Comparison of ENCODE assay signal across 23 cellular contexts in genomic region chr6:90328004-90328403, GRCh38. TPM values are rescaled to one million over a fixed set of nuclear protein-coding genes. Genes with fewer than 3 reads are reported as not detected.
DNase-seq lines count a peak whose midpoint lies in the region; ATAC-seq and TF ChIP-seq lines count a peak whose summit lies in the region.
"Had no signal": no experiment of that assay in that cellular context is flagged by ENCODE, and none has a peak within 500 bp of the region (broad histone marks: within the 10 kb centered on the region; RNA-seq: fewer than 3 reads in every experiment).

No MANE protein-coding gene starts in this region.

- TF ChIP-seq POLR2A in IMR-90 (IDR thresholded peaks at IDR 0.05; ENCODE audit: low read depth, low read length) (no peak), gastrocnemius medialis (IDR thresholded peaks at IDR 0.05) (no peak)

- H3K4me2 ChIP-seq in IMR-90 (ENCODE audit: low read depth, low read length): no peak overlapping the region

- H2BK20ac ChIP-seq in IMR-90 (ENCODE audit: low read depth, low read length): no peak overlapping the region

- no peak overlapping the region for H3K27ac Mint-ChIP-seq in glutamatergic neuron (ENCODE audit: unreplicated experiment)
- H3K27ac Mint-ChIP-seq: HFFc6, IgD-negative memory B cell had no signal

- intact Hi-C loops in IMR-90 (cut with micrococcal nuclease) (no loop called here), gastrocnemius medialis (cut with DNase I; ENCODE audit: low total_unique reads) (no loop called here)

- CTCF ChIA-PET in IMR-90 (lab: Yijun Ruan, JAX): no interaction called here

- H2AFZ ChIP-seq in IMR-90 (replicated peaks; ENCODE audit: low read length, poor library complexity): no peak overlapping the region

- H3K27ac ChIP-seq in IMR-90 (ENCODE audit: insufficient read depth, low read length): no peak overlapping the region
- no peak overlapping the region for H3K27ac ChIP-seq in foreskin keratinocyte
- no peak overlapping the region for H3K27ac ChIP-seq in gastrocnemius medialis
- H3K27ac ChIP-seq: coronary artery, right atrium auricular region, SJCRH30 had no signal

- dilution Hi-C loops in IMR-90 (cut with HindIII; ENCODE audit: low sequenced_read_pairs, unreplicated experiment): no loop called here

- POLR2A ChIA-PET in IMR-90 (lab: Charles Lee; ENCODE audit: unreplicated experiment): no interaction called here

- H3K9me1 ChIP-seq in IMR-90 (ENCODE audit: insufficient read depth, low read length): no peaks in the 10 kb centered on the region

- H3K4ac ChIP-seq in IMR-90 (ENCODE audit: low read depth, low read length): no peak overlapping the region

- no peak for TF ChIP-seq RAD21 in IMR-90 (IDR thresholded peaks at IDR 0.05; ENCODE audit: low read length)

- no CpG with 5 or more reads among the region's 1 CpG for WGBS in IMR-90 (ENCODE audit: extremely low coverage in 2 of 2, insufficient read length in 1 of 2), 2 experiments

- H3K27me3 Mint-ChIP-seq in glutamatergic neuron (ENCODE audit: unreplicated experiment): peaks cover 4% of the 10 kb centered on the region
- H3K27me3 Mint-ChIP-seq: activated CD4-positive, alpha-beta T cell treated with anti-CD3 and anti-CD28 coated beads for 36 hours; IgD-negative memory B cell had no signal

- H4K91ac ChIP-seq in IMR-90 (ENCODE audit: insufficient read depth, low read depth, low read length): no peak overlapping the region

- no peak overlapping the region for H3K18ac ChIP-seq in IMR-90 (ENCODE audit: low read depth, low read length)

- no peak overlapping the region for H4K8ac ChIP-seq in IMR-90 (ENCODE audit: low read depth in 2 of 2, low read length in 2 of 2)

- no peak overlapping the region for H3K56ac ChIP-seq in IMR-90 (ENCODE audit: extremely low read depth, insufficient read depth, low read length)

- no peak overlapping the region for H3K4me3 Mint-ChIP-seq in glutamatergic neuron (ENCODE audit: unreplicated experiment)
- H3K4me3 Mint-ChIP-seq: activated CD4-positive, alpha-beta T cell treated with anti-CD3 and anti-CD28 coated beads for 36 hours; HFFc6; IgD-negative memory B cell had no signal

- peak; percentile 40 for ATAC-seq in IMR-90 (ENCODE audit: low read depth)
- ATAC-seq in SK-N-SH treated with all-trans-retinoic acid at 6 μM for 48 hours: peak; percentile 86
- ATAC-seq in foreskin keratinocyte: peak; percentile 97
- ATAC-seq in GM19324 (IDR thresholded peaks at IDR 0.05; ENCODE audit: low FRiP score, unreplicated experiment): no peak
- no peak for ATAC-seq in gastrocnemius medialis
- ATAC-seq: activated CD4-positive, alpha-beta T cell treated with anti-CD3 and anti-CD28 coated beads for 36 hours; left colon; mucosa of descending colon had no signal

- no peaks in the 10 kb centered on the region for H3K4me1 ChIP-seq in IMR-90 (ENCODE audit: control insufficient read depth, insufficient read depth, low read length)
- no peaks in the 10 kb centered on the region for H3K4me1 ChIP-seq in foreskin keratinocyte
- H3K4me1 ChIP-seq in gastrocnemius medialis: peaks cover 0 to 3% of the 10 kb centered on the region in 2 donors
- H3K4me1 ChIP-seq: Caco-2, right atrium auricular region, SJCRH30 had no signal

- H4K20me1 ChIP-seq in IMR-90 (ENCODE audit: insufficient read depth, low read length): no peaks in the 10 kb centered on the region

- no peak overlapping the region for H2BK15ac ChIP-seq in IMR-90 (ENCODE audit: low read depth, low read length)

- no peak overlapping the region for H3K23ac ChIP-seq in IMR-90 (ENCODE audit: low read depth, low read length)

- H3K36me3 Mint-ChIP-seq in glutamatergic neuron (ENCODE audit: unreplicated experiment): peaks cover 8% of the 10 kb centered on the region

- no peak overlapping the region for H2AK5ac ChIP-seq in IMR-90 (ENCODE audit: low read depth, low read length)

- H3K9me3 Mint-ChIP-seq in glutamatergic neuron (ENCODE audit: unreplicated experiment): no peaks in the 10 kb centered on the region
- H3K9me3 Mint-ChIP-seq: HFFc6 had no signal

- H3K4me3 ChIP-seq in IMR-90 (ENCODE audit: insufficient read depth, low read depth, low read length) (no peak overlapping the region), gastrocnemius medialis (no peak overlapping the region)
- H3K4me3 ChIP-seq: coronary artery, mucosa of descending colon, right atrium auricular region, SJCRH30 had no signal

- H3K14ac ChIP-seq in IMR-90 (replicated peaks; ENCODE audit: low read depth, low read length): no peak overlapping the region

- in situ Hi-C loops in IMR-90 (cut with MboI; ENCODE audit: low sequenced_read_pairs): no loop called here
- in situ Hi-C loops in gastrocnemius medialis (cut with MboI; ENCODE audit: low sequenced_read_pairs in 4 of 4): no loop called here

- no peak overlapping the region for H2AK9ac ChIP-seq in IMR-90 (replicated peaks; ENCODE audit: low read depth, low read length, poor library complexity)

- BruUV-seq in IMR-90 (replicated peaks; lab: Mats Ljungman, UMichigan): no TSS peak

- no peaks in the 10 kb centered on the region for H3K9me3 ChIP-seq in IMR-90 (ENCODE audit: control insufficient read depth, insufficient read depth, low read length)
- no peaks in the 10 kb centered on the region for H3K9me3 ChIP-seq in gastrocnemius medialis
- H3K9me3 ChIP-seq: Caco-2, mucosa of descending colon, right atrium auricular region, SJCRH30 had no signal

- no peak overlapping the region for H4K5ac ChIP-seq in IMR-90 (ENCODE audit: low read depth, low read length)

- DNase-seq in AG08396 (ENCODE audit: low spot score) (peak; percentile 33), IMR-90 (peak; percentile 39), foreskin keratinocyte (peak; percentile 37 to 70), NCI-H2171 treated with DMSO at 0.1 percent for 48 hours (lab: John Stamatoyannopoulos, UW) (no peak), glutamatergic neuron (no peak), gastrocnemius medialis (no peak)
- DNase-seq: activated CD4-positive, alpha-beta T cell treated with anti-CD3 and anti-CD28 coated beads for 36 hours; activated gamma-delta T cell; anterior cingulate cortex; Caco-2; HFFc6; left colon; mucosa of descending colon; NCI-H1105; NCI-H2227 treated with DMSO at 0.1 percent for 48 hours; SJCRH30; substantia nigra; T1000 had no signal

- H3K36me3 ChIP-seq in IMR-90 (ENCODE audit: control insufficient read depth, insufficient read depth, low read length) (no peaks in the 10 kb centered on the region), gastrocnemius medialis (no peaks in the 10 kb centered on the region)
- H3K36me3 ChIP-seq: right atrium auricular region, SJCRH30 had no signal

- H3K79me1 ChIP-seq in IMR-90 (ENCODE audit: low read depth in 1 of 2, low read length in 2 of 2): no peaks in the 10 kb centered on the region

- no peak for TF ChIP-seq CTCF in IMR-90 (conservative IDR thresholded peaks at IDR 0.05; ENCODE audit: low read depth, low read length)
- TF ChIP-seq CTCF in foreskin keratinocyte (conservative IDR thresholded peaks at IDR 0.05): no peak
- TF ChIP-seq CTCF in glutamatergic neuron (IDR thresholded peaks at IDR 0.05; ENCODE audit: partially characterized antibody, unreplicated experiment): no peak
- TF ChIP-seq CTCF in gastrocnemius medialis (IDR thresholded peaks at IDR 0.05 in 4 of 5, conservative IDR thresholded peaks at IDR 0.05 in 1 of 5): no peak

- H2BK120ac ChIP-seq in IMR-90 (ENCODE audit: low read depth, low read length): no peak overlapping the region

- H3K27me3 ChIP-seq in IMR-90 (ENCODE audit: control insufficient read depth, insufficient read depth, low read length): no peaks in the 10 kb centered on the region
- H3K27me3 ChIP-seq in foreskin keratinocyte: no peaks in the 10 kb centered on the region
- H3K27me3 ChIP-seq in gastrocnemius medialis: no peaks in the 10 kb centered on the region
- H3K27me3 ChIP-seq: right atrium auricular region, SJCRH30 had no signal

- peaks cover 11% of the 10 kb centered on the region for H3K4me1 Mint-ChIP-seq in glutamatergic neuron (ENCODE audit: low read depth, unreplicated experiment)
- H3K4me1 Mint-ChIP-seq: IgD-negative memory B cell had no signal

- H3K9ac ChIP-seq in IMR-90 (ENCODE audit: low read depth, low read length): no peak overlapping the region

- no peak overlapping the region for H2BK5ac ChIP-seq in IMR-90 (ENCODE audit: low read depth, low read length, poor library complexity, severe bottlenecking)

TF ChIP-seq in IMR-90, 13 proteins besides CTCF, POLR2A, EP300 and RAD21:
- no peak for TF ChIP-seq CHD1 (IDR thresholded peaks at IDR 0.05; ENCODE audit: low read depth, low read length)
- no peak for TF ChIP-seq FOS (IDR thresholded peaks at IDR 0.05; ENCODE audit: low read depth, low read length)
- TF ChIP-seq RCOR1 (IDR thresholded peaks at IDR 0.05; ENCODE audit: insufficient replicate concordance, low read length): no peak
- no peak for TF ChIP-seq SMC3 (IDR thresholded peaks at IDR 0.05; ENCODE audit: low read depth, low read length)
- no peak for TF ChIP-seq RFX5 (IDR thresholded peaks at IDR 0.05; ENCODE audit: low read depth, low read length)
- TF ChIP-seq BHLHE40 (IDR thresholded peaks at IDR 0.05; ENCODE audit: low read depth, low read length): no peak
- TF ChIP-seq MAFK (IDR thresholded peaks at IDR 0.05; ENCODE audit: low read depth, low read length): no peak
- TF ChIP-seq MXI1 (IDR thresholded peaks at IDR 0.05; ENCODE audit: borderline replicate concordance, low read depth, low read length): no peak

TF ChIP-seq in SK-N-SH treated with all-trans-retinoic acid at 6 μM for 48 hours, 23 proteins besides CTCF, POLR2A, EP300 and RAD21:
- TF ChIP-seq ISL1 (CRISPR knock-in tag; IDR thresholded peaks at IDR 0.05) (peak; percentile 54; the same call in 1 of the 2 replicates), TCF4 (CRISPR knock-in tag; IDR thresholded peaks at IDR 0.05; ENCODE audit: borderline replicate concordance) (0 out of 2 replicates have a peak, but pooled peaks have one; percentile 19), CSRNP3 (CRISPR knock-in tag; IDR thresholded peaks at IDR 0.05) (no peak)

RNA-seq across cellular contexts. Expression of gene BACH2, which starts 31.4 kb away (rescaled TPM):
- total RNA-seq in IMR-90 (2012; rRNA removed): 1.1 and 1.3 TPM in 2 replicates
- polyA plus RNA-seq in IMR-90 (2012; rRNA removed): 0.87 and 1.4 TPM in 2 replicates
- 0.68 and 1.0 TPM in 2 replicates for polyA plus RNA-seq in IMR-90 (2012; cell fraction: cytosol; rRNA removed)
- 0.66 and 1.2 TPM in 2 replicates for polyA plus RNA-seq in IMR-90 (2012; cell fraction: nucleus; rRNA removed; ENCODE audit: low replicate concordance)
- 0.99 and 1.4 TPM in 2 replicates for total RNA-seq in foreskin keratinocyte
- 0.17 and 0.27 TPM in 2 replicates for polyA plus RNA-seq in foreskin keratinocyte
- total RNA-seq in glutamatergic neuron (ENCODE audit: unreplicated experiment): 96.4 TPM
- 10 to 100 TPM in 2 of 4 donors, 1 to 10 TPM in 2; 3.6 to 13.4 (median 7.5) TPM for total RNA-seq in gastrocnemius medialis
- total RNA-seq: HFFc6 had no signal

Comparison
In these comparisons a context has a peak if more than half of its experiments do, and no peak if none do; other contexts are left out.
1. DNase-seq: peak in AG08396 (single experiment), IMR-90 (single experiment) and foreskin keratinocyte (2 of 2); none in NCI-H2171 treated with DMSO at 0.1 percent for 48 hours (single experiment), glutamatergic neuron (single experiment) and gastrocnemius medialis (0 of 2).
2. ATAC-seq: peak in IMR-90 (single experiment), SK-N-SH treated with all-trans-retinoic acid at 6 μM for 48 hours (single experiment) and foreskin keratinocyte (single experiment); none in GM19324 (single experiment) and gastrocnemius medialis (0 of 2).